Comparison of ENCODE assay signal across 34 cellular contexts in genomic region chr6:77930382-77930781, GRCh38.
"Had no signal": no experiment of that assay in that cellular context is flagged by ENCODE, and none has a peak within 500 bp of the region (broad histone marks: within the 10 kb centered on the region; RNA-seq: fewer than 3 reads in every experiment).

No MANE protein-coding gene starts in this region.

- H3K36me3 ChIP-seq: neutrophil, right lobe of liver, sigmoid colon, spleen, thoracic aorta, thyroid gland, tibial nerve, upper lobe of left lung, vagina had no signal

- H3K27ac Mint-ChIP-seq: naive B cell; naive thymus-derived CD8-positive, alpha-beta T cell; natural killer cell treated with Interleukin-12 subunit alpha and Interleukin-12 subunit beta and Interleukin-15 and Interleukin-18, amount 100 ng/mL, for 72 hours; nephron progenitor cell; progenitor cell of endocrine pancreas; stimulated activated memory B cell treated with anti-CD40 and anti-IgM and Interleukin-4, amounts not matched to agents 10 μg/mL and 1 μg/mL and 100 μg/mL, for 72 hours had no signal

- ATAC-seq: naive thymus-derived CD8-positive, alpha-beta T cell; natural killer cell treated with Interleukin-12 subunit alpha and Interleukin-12 subunit beta and Interleukin-15 and Interleukin-18, amount 100 ng/mL, for 72 hours; right cardiac atrium; right lobe of liver; stimulated activated memory B cell treated with anti-CD40 and anti-IgM and Interleukin-4, amounts not matched to agents 10 μg/mL and 1 μg/mL and 100 μg/mL, for 72 hours; stimulated activated naive CD8-positive, alpha-beta T cell treated with anti-CD3 and anti-CD28 coated beads, Interleukin-15, amount 100 ng/mL, for 72 hours; stimulated activated naive CD8-positive, alpha-beta T cell treated with anti-CD3 and anti-CD28 coated beads, Interleukin-15, Interleukin-2, amounts not matched to agents 100 U/mL and 50 U/mL, for 24 hours had no signal

- H3K27ac ChIP-seq: neutrophil, parathyroid adenoma, right lobe of liver, sigmoid colon, skin epidermis, spleen, thoracic aorta, thyroid gland, tibial nerve, upper lobe of left lung, vagina had no signal

- FAIRE-seq: urothelium cell line had no signal

- H3K4me1 Mint-ChIP-seq: naive B cell; naive thymus-derived CD8-positive, alpha-beta T cell; nephron progenitor cell; neural crest cell; stimulated activated memory B cell treated with anti-CD40 and anti-IgM and Interleukin-4, amounts not matched to agents 10 μg/mL and 1 μg/mL and 100 μg/mL, for 72 hours; stimulated activated naive CD8-positive, alpha-beta T cell treated with anti-CD3 and anti-CD28 coated beads, Interleukin-15, amount 100 ng/mL, for 72 hours had no signal

- H3K36me3 Mint-ChIP-seq: naive B cell; naive thymus-derived CD8-positive, alpha-beta T cell; natural killer cell treated with Interleukin-12 subunit alpha and Interleukin-12 subunit beta and Interleukin-15 and Interleukin-18, amount 100 ng/mL, for 72 hours; stimulated activated memory B cell treated with anti-CD40 and anti-IgM and Interleukin-4, amounts not matched to agents 10 μg/mL and 1 μg/mL and 100 μg/mL, for 72 hours had no signal

- DNase-seq: naive B cell; naive thymus-derived CD8-positive, alpha-beta T cell; nephron progenitor cell; nucleus accumbens; posterior cingulate gyrus; retina; right cardiac atrium; right lobe of liver; sigmoid colon; spleen; stimulated activated CD4-positive, alpha-beta T cell treated with anti-CD3 and anti-CD28 coated beads, Interleukin-12 subunit alpha, Interleukin-12 subunit beta, amount 100 ng/mL, for 4 hours; stimulated activated CD4-positive, alpha-beta T cell treated with anti-CD3 and anti-CD28 coated beads, Interleukin-1b, Interleukin-23, amount 100 ng/mL, for 48 hours; stimulated activated CD4-positive, alpha-beta T cell treated with anti-CD3 and anti-CD28 coated beads, Interleukin-4, amount 100 ng/mL, for 1 hour; stimulated activated CD4-positive, alpha-beta T cell treated with anti-CD3 and anti-CD28 coated beads, Interleukin-4, amount 100 ng/mL, for 4 hours; stimulated activated CD8-positive, alpha-beta memory T cell treated with anti-CD3 and anti-CD28 coated beads, Interleukin-4, amount 100 ng/mL, for 48 hours; stimulated activated naive CD4-positive, alpha-beta T cell; stimulated activated naive CD8-positive, alpha-beta T cell treated with anti-CD3 and anti-CD28 coated beads, Interleukin-15, amount 100 ng/mL, for 72 hours; stimulated activated naive CD8-positive, alpha-beta T cell treated with anti-CD3 and anti-CD28 coated beads, Interleukin-15, Interleukin-2, amounts not matched to agents 100 U/mL and 50 U/mL, for 24 hours; substantia nigra; thyroid gland; trophoblast cell; upper lobe of left lung had no signal

- H3K27me3 ChIP-seq: neutrophil, right lobe of liver, sigmoid colon, spleen, thyroid gland, tibial nerve, upper lobe of left lung, vagina had no signal

- H3K4me3 Mint-ChIP-seq: naive B cell; naive thymus-derived CD8-positive, alpha-beta T cell; natural killer cell treated with Interleukin-12 subunit alpha and Interleukin-12 subunit beta and Interleukin-15 and Interleukin-18, amount 100 ng/mL, for 72 hours; nephron progenitor cell; neural crest cell; stimulated activated memory B cell treated with anti-CD40 and anti-IgM and Interleukin-4, amounts not matched to agents 10 μg/mL and 1 μg/mL and 100 μg/mL, for 72 hours; stimulated activated naive CD8-positive, alpha-beta T cell treated with anti-CD3 and anti-CD28 coated beads, Interleukin-15, amount 100 ng/mL, for 72 hours had no signal

- H3K4me1 ChIP-seq: parathyroid adenoma, sigmoid colon, spleen, thyroid gland, tibial nerve, upper lobe of left lung, vagina had no signal

- H3K9me3 Mint-ChIP-seq: nephron progenitor cell; neural crest cell; stimulated activated memory B cell treated with anti-CD40 and anti-IgM and Interleukin-4, amounts not matched to agents 10 μg/mL and 1 μg/mL and 100 μg/mL, for 72 hours had no signal

- H3K9me3 ChIP-seq: neutrophil, right lobe of liver, sigmoid colon, thoracic aorta, thyroid gland, tibial nerve, upper lobe of left lung, vagina had no signal

- H3K27me3 Mint-ChIP-seq: naive B cell; naive thymus-derived CD8-positive, alpha-beta T cell; natural killer cell treated with Interleukin-12 subunit alpha and Interleukin-12 subunit beta and Interleukin-15 and Interleukin-18, amount 100 ng/mL, for 72 hours; progenitor cell of endocrine pancreas; stimulated activated memory B cell treated with anti-CD40 and anti-IgM and Interleukin-4, amounts not matched to agents 10 μg/mL and 1 μg/mL and 100 μg/mL, for 72 hours; stimulated activated naive CD8-positive, alpha-beta T cell treated with anti-CD3 and anti-CD28 coated beads, Interleukin-15, amount 100 ng/mL, for 72 hours had no signal

- H3K4me3 ChIP-seq: right lobe of liver, sigmoid colon, skin epidermis, smooth muscle cell, spleen, thoracic aorta, thyroid gland, tibial nerve, upper lobe of left lung, vagina had no signal
